In genomic region chr15:88983861-88984429, GRCh38 we compare ENCODE assay signal across 22 cellular contexts.
A peak's percentile ranks its signal among the peaks of the same experiment; 100 is the strongest.
DNase-seq lines count a peak whose midpoint lies in the region; ATAC-seq, FAIRE-seq and TF ChIP-seq lines count a peak whose summit lies in the region.
"Had no signal": no experiment of that assay in that cellular context is flagged by ENCODE, and none has a peak within 500 bp of the region (broad histone marks: within the 10 kb centered on the region; RNA-seq: fewer than 3 reads in every experiment).

No MANE protein-coding gene starts in this region.

- H3K27ac ChIP-seq in A549 (peak overlapping the region; percentile 87 to 89; a peak in 4 of 6 replicates), IMR-90 (ENCODE audit: insufficient read depth, low read length) (no peak overlapping the region), mesendoderm (ENCODE audit: low read depth, low read length) (no peak overlapping the region)
- H3K27ac ChIP-seq: HL-60 had no signal

- 0 out of 2 replicates have a peak overlapping the region, but pooled peaks have one; percentile 23 for H3K14ac ChIP-seq in IMR-90 (replicated peaks; ENCODE audit: low read depth, low read length)

- TF ChIP-seq CTCF in A549 (IDR thresholded peaks at IDR 0.05) = no peak
- TF ChIP-seq CTCF in IMR-90 (conservative IDR thresholded peaks at IDR 0.05; ENCODE audit: low read depth, low read length) = no peak

- no peaks in the 10 kb centered on the region for H4K20me1 ChIP-seq in IMR-90 (ENCODE audit: insufficient read depth, low read length)

- H3K27me3 ChIP-seq in IMR-90 (ENCODE audit: control insufficient read depth, insufficient read depth, low read length) (no peaks in the 10 kb centered on the region), mesendoderm (ENCODE audit: insufficient read depth, low read length, poor library complexity) (no peaks in the 10 kb centered on the region)
- H3K27me3 ChIP-seq: BE2C had no signal

- in situ Hi-C loops in IMR-90 (cut with MboI; ENCODE audit: low sequenced_read_pairs) = no loop called here

- H2BK15ac ChIP-seq in IMR-90 (ENCODE audit: low read depth, low read length) (peak overlapping the region; percentile 65; the same call in 1 of the 3 replicates), mesendoderm (replicated peaks; ENCODE audit: low read depth) (no peak overlapping the region)

- H4K91ac ChIP-seq in IMR-90 (ENCODE audit: insufficient read depth, low read depth, low read length) = peak overlapping the region; percentile 46

- H3K4me3 Mint-ChIP-seq in activated T-helper 17 cell treated with anti-CD3 and anti-CD28 coated beads, Interleukin-2, amount 50 U/mL, for 72 hours = no peak overlapping the region
- H3K4me3 Mint-ChIP-seq: CD4-positive, CD25-positive, alpha-beta regulatory T cell; CD8-positive, alpha-beta memory T cell; HFFc6 had no signal

- peak overlapping the region; percentile 52 for H2BK120ac ChIP-seq in IMR-90 (ENCODE audit: low read depth, low read length)
- no peak overlapping the region for H2BK120ac ChIP-seq in mesendoderm (ENCODE audit: low read depth, low read length)

- no peak for TF ChIP-seq EP300 in A549 (IDR thresholded peaks at IDR 0.05)

- no peaks in the 10 kb centered on the region for H3K9me3 ChIP-seq in A549
- no peaks in the 10 kb centered on the region for H3K9me3 ChIP-seq in IMR-90 (ENCODE audit: control insufficient read depth, insufficient read depth, low read length)
- H3K9me3 ChIP-seq: BE2C had no signal

- intact Hi-C loops in IMR-90 (cut with micrococcal nuclease) = no loop called here

- H2AK5ac ChIP-seq in IMR-90 (ENCODE audit: low read depth, low read length) = peak overlapping the region; percentile 87
- H2AK5ac ChIP-seq in mesendoderm (ENCODE audit: low read length) = peak overlapping the region; percentile 62

- H3K56ac ChIP-seq in IMR-90 (ENCODE audit: extremely low read depth, insufficient read depth, low read length) (no peak overlapping the region), mesendoderm (ENCODE audit: low read length) (no peak overlapping the region)

- no peaks in the 10 kb centered on the region for H3K79me2 ChIP-seq in mesendoderm (ENCODE audit: control insufficient read depth, insufficient read depth, low read length)

- no peaks in the 10 kb centered on the region for H3K9me3 Mint-ChIP-seq in activated T-helper 17 cell treated with anti-CD3 and anti-CD28 coated beads, Interleukin-2, amount 50 U/mL, for 72 hours
- H3K9me3 Mint-ChIP-seq: CD4-positive, CD25-positive, alpha-beta regulatory T cell; CD8-positive, alpha-beta memory T cell; HFFc6 had no signal

- no TSS peak for BruUV-seq in IMR-90 (replicated peaks; lab: Mats Ljungman, UMichigan)

- no peak overlapping the region for H3K4me2 ChIP-seq in A549
- no peak overlapping the region for H3K4me2 ChIP-seq in IMR-90 (ENCODE audit: low read depth, low read length)
- no peak overlapping the region for H3K4me2 ChIP-seq in mesendoderm (ENCODE audit: low read length)

- no peaks in the 10 kb centered on the region for H3K36me3 ChIP-seq in IMR-90 (ENCODE audit: control insufficient read depth, insufficient read depth, low read length)
- H3K36me3 ChIP-seq in mesendoderm (ENCODE audit: control insufficient read depth, insufficient read depth, low read length) = no peaks in the 10 kb centered on the region
- H3K36me3 ChIP-seq: BE2C had no signal

- H3K18ac ChIP-seq in IMR-90 (ENCODE audit: low read depth, low read length) (no peak overlapping the region), mesendoderm (ENCODE audit: low read length) (no peak overlapping the region)

- POLR2A ChIA-PET in A549 (lab: Yijun Ruan, JAX) (no interaction called here), IMR-90 (lab: Charles Lee; ENCODE audit: unreplicated experiment) (no interaction called here)

- no peak for ATAC-seq in A549
- ATAC-seq in IMR-90 (ENCODE audit: low read depth) = no peak
- no peak for ATAC-seq in activated T-helper 17 cell treated with anti-CD3 and anti-CD28 coated beads, Interleukin-2, amount 50 U/mL, for 72 hours (replicated peaks)
- ATAC-seq: GM12878, HCT116 had no signal

- 96% methylated on average over 9 of the region's 9 CpGs for WGBS in A549 (ENCODE audit: missing lambda C conversion rate)
- 100% methylated on average over 1 of the region's 9 CpGs; no CpG with 5 or more reads in 1 of the 2 experiments for whole genome bisulfite sequencing in IMR-90 (ENCODE audit: extremely low coverage in 2 of 2, insufficient read length in 1 of 2), 2 experiments
- no CpG with 5 or more reads among the region's 9 CpGs for WGBS in mesendoderm (ENCODE audit: extremely low coverage, insufficient coverage, low lambda C conversion rate)

- FAIRE-seq in A549 (lab: Jason Lieb, UNC) = no peak
- FAIRE-seq: GM12878, H54 had no signal

- H2AK9ac ChIP-seq in IMR-90 (replicated peaks; ENCODE audit: low read depth, low read length, poor library complexity) = no peak overlapping the region

- no peaks in the 10 kb centered on the region for H3K4me1 Mint-ChIP-seq in activated T-helper 17 cell treated with anti-CD3 and anti-CD28 coated beads, Interleukin-2, amount 50 U/mL, for 72 hours
- H3K4me1 Mint-ChIP-seq: CD4-positive, CD25-positive, alpha-beta regulatory T cell; CD8-positive, alpha-beta memory T cell had no signal

- H3K27ac Mint-ChIP-seq in activated T-helper 17 cell treated with anti-CD3 and anti-CD28 coated beads, Interleukin-2, amount 50 U/mL, for 72 hours = no peak overlapping the region
- H3K27ac Mint-ChIP-seq: CD4-positive, CD25-positive, alpha-beta regulatory T cell; CD8-positive, alpha-beta memory T cell had no signal

- H3K4me1 ChIP-seq in A549 (peaks cover 72% of the 10 kb centered on the region), IMR-90 (ENCODE audit: control insufficient read depth, insufficient read depth, low read length) (peaks cover 25% of the 10 kb centered on the region), mesendoderm (ENCODE audit: control insufficient read depth, low read depth, low read length) (peaks cover 19% of the 10 kb centered on the region)

- 0 out of 2 replicates have a peak overlapping the region, but pooled peaks have one; percentile 4 for H3K4ac ChIP-seq in IMR-90 (ENCODE audit: low read depth, low read length)
- H3K4ac ChIP-seq in mesendoderm (ENCODE audit: low read depth, low read length) = no peak overlapping the region

- DNase-seq in A549 (ENCODE audit: low read depth in 1 of 2, low spot score in 1 of 2) (no peak), IMR-90 (no peak), ecto neural progenitor cell (ENCODE audit: low spot score) (peak; percentile 14), mesendoderm (no peak), SHP77 treated with DMSO at 0.1 percent for 48 hours (lab: John Stamatoyannopoulos, UW) (no peak)
- DNase-seq in activated CD4-positive, CD25-positive, alpha-beta regulatory T cell treated with anti-CD3 and anti-CD28 coated beads, Interleukin-2, amount 50 U/mL, for 72 hours = no peak
- DNase-seq: 8988T; BE2C; C1 segment of cervical spinal cord; CD4-positive, CD25-positive, alpha-beta regulatory T cell; CD8-positive, alpha-beta memory T cell; COR-L47; DMS 273 treated with DMSO at 0.1 percent for 48 hours; DMS53; DND-41; EL; HFFc6 had no signal

- dilution Hi-C loops in IMR-90 (cut with HindIII; ENCODE audit: low sequenced_read_pairs, unreplicated experiment) = no loop called here

- H3K27me3 Mint-ChIP-seq in activated T-helper 17 cell treated with anti-CD3 and anti-CD28 coated beads, Interleukin-2, amount 50 U/mL, for 72 hours = no peaks in the 10 kb centered on the region

- H3K23ac ChIP-seq in IMR-90 (ENCODE audit: low read depth, low read length) = no peak overlapping the region
- H3K23ac ChIP-seq in mesendoderm (ENCODE audit: low read length) = no peak overlapping the region

- no peaks in the 10 kb centered on the region for H3K36me3 Mint-ChIP-seq in activated T-helper 17 cell treated with anti-CD3 and anti-CD28 coated beads, Interleukin-2, amount 50 U/mL, for 72 hours (ENCODE audit: low read depth)
- H3K36me3 Mint-ChIP-seq: CD4-positive, CD25-positive, alpha-beta regulatory T cell; CD8-positive, alpha-beta memory T cell had no signal

- no peak overlapping the region for H4K8ac ChIP-seq in IMR-90 (ENCODE audit: low read depth in 2 of 2, low read length in 2 of 2)
- H4K8ac ChIP-seq in mesendoderm (ENCODE audit: low read depth, low read length) = no peak overlapping the region

- H3K9ac ChIP-seq in IMR-90 (ENCODE audit: low read depth, low read length) (no peak overlapping the region), mesendoderm (ENCODE audit: low read length) (no peak overlapping the region)

- H2BK5ac ChIP-seq in IMR-90 (ENCODE audit: low read depth, low read length, poor library complexity, severe bottlenecking) (no peak overlapping the region), mesendoderm (ENCODE audit: low read length) (no peak overlapping the region)

- CTCF ChIA-PET in A549 (lab: Yijun Ruan, JAX) = interaction anchor here (2.4 kb wide), 1 partner anchor 9 kb away, joined by 22 read pairs; no protein-coding TSS in a partner anchor
- CTCF ChIA-PET in IMR-90 (lab: Yijun Ruan, JAX) = no interaction called here

- H2AFZ ChIP-seq in IMR-90 (replicated peaks; ENCODE audit: low read length, poor library complexity) = no peak overlapping the region

- TF ChIP-seq POLR2A in A549 (IDR thresholded peaks at IDR 0.05; ENCODE audit: low read length) (no peak), IMR-90 (IDR thresholded peaks at IDR 0.05; ENCODE audit: low read depth, low read length) (no peak)

- H2BK20ac ChIP-seq in IMR-90 (ENCODE audit: low read depth, low read length) = no peak overlapping the region

- H4K5ac ChIP-seq in IMR-90 (ENCODE audit: low read depth, low read length) (no peak overlapping the region), mesendoderm (ENCODE audit: low read length) (no peak overlapping the region)

- H3K79me1 ChIP-seq in IMR-90 (ENCODE audit: low read depth in 1 of 2, low read length in 2 of 2) (peaks cover 13 to 15% of the 10 kb centered on the region in 2 experiments; a peak in 3 of 4 replicates), mesendoderm (ENCODE audit: low read length) (no peaks in the 10 kb centered on the region)

- peaks cover 25% of the 10 kb centered on the region for H3K9me1 ChIP-seq in IMR-90 (ENCODE audit: insufficient read depth, low read length)

- H3K4me3 ChIP-seq in A549 (no peak overlapping the region), IMR-90 (ENCODE audit: insufficient read depth, low read depth, low read length) (no peak overlapping the region), mesendoderm (ENCODE audit: low read length) (no peak overlapping the region)
- H3K4me3 ChIP-seq: GM12878 had no signal

- TF ChIP-seq RAD21 in A549 (conservative IDR thresholded peaks at IDR 0.05 in 1 of 2, IDR thresholded peaks at IDR 0.05 in 1 of 2) = no peak
- TF ChIP-seq RAD21 in IMR-90 (IDR thresholded peaks at IDR 0.05; ENCODE audit: low read length) = no peak

TF ChIP-seq in A549, 52 proteins besides CTCF, POLR2A, EP300 and RAD21:
- TF ChIP-seq MYC (IDR thresholded peaks at IDR 0.05; ENCODE audit: borderline replicate concordance, low read length) = no peak
- TF ChIP-seq MAZ (IDR thresholded peaks at IDR 0.05; ENCODE audit: borderline replicate concordance, low read depth, low read length) = no peak
- TF ChIP-seq CEBPB (IDR thresholded peaks at IDR 0.05) = peak in 1 of 2 experiments; percentile 35; a peak in 1 of 4 replicates

TF ChIP-seq in IMR-90, 13 proteins besides CTCF, POLR2A, EP300 and RAD21:
- TF ChIP-seq BHLHE40 (IDR thresholded peaks at IDR 0.05; ENCODE audit: low read depth, low read length) = no peak
- peak; percentile 50 for TF ChIP-seq CEBPB (IDR thresholded peaks at IDR 0.05; ENCODE audit: low read depth, low read length)

Comparison
In these comparisons a context has a peak if more than half of its experiments do, and no peak if none do; other contexts are left out.
1. H3K27ac ChIP-seq: peak in A549 (2 of 2); none in IMR-90 (single experiment) and mesendoderm (single experiment).